8 cellular contexts compared by ENCODE assay signal in the genomic region with DNA sequence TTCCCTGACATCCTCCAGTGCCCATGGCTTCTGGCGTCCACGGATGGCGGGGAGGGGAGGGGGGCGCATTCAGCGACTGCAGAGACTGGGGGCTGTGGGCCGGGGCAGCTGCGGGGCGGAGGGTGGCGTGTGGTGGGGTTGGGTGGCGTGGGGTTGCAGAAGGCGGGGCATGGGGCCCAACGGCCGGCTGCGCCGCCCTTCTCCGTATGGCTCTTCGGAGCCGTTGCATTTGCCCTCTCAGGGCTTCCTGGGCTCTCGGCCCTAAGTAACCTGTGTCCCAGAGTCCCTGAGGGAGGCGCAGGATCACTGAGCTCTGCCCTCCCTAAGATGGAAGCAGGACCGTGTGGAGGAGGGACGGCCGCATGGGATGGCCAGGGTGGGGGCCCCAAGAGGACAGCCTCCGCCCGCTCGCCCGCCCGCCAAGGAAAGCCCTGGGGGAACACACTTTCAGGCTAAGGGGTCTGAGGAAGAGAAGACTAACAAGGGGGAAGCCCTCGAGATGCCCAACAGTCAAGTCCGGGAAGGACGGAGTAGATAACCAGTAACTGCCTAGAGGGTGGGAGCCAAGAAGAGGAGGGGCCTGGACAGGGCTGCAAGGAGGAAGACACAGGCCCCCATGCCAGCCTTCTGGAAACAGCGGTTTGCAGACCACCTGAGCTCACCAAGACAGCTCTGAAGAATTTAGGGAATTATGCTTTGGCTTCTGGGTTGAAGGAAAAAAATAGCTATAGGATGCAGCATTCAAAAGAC. TPM values are rescaled to one million over a fixed set of nuclear protein-coding genes. Genes with fewer than 3 reads are reported as not detected.
DNase-seq lines count a peak whose midpoint lies in the region; ATAC-seq and TF ChIP-seq lines count a peak whose summit lies in the region.

No MANE protein-coding gene starts in this region.

- ATAC-seq in GM21367 (IDR thresholded peaks at IDR 0.05; ENCODE audit: unreplicated experiment): no peak

- intact Hi-C loops in lower leg skin (cut with DNase I; ENCODE audit: low total_unique reads): no loop called here

- no peaks in the 10 kb centered on the region for H3K4me1 Mint-ChIP-seq in type B pancreatic cell (ENCODE audit: unreplicated experiment)

- peak overlapping the region; percentile 80 for H3K4me3 Mint-ChIP-seq in type B pancreatic cell

- H3K27ac Mint-ChIP-seq in type B pancreatic cell: peak overlapping the region; percentile 46

- no peak for TF ChIP-seq CTCF in cardiac fibroblast (IDR thresholded peaks at IDR 0.05; ENCODE audit: low read depth, low read length)
- no peak for TF ChIP-seq CTCF in lower leg skin (IDR thresholded peaks at IDR 0.05)
- TF ChIP-seq CTCF in type B pancreatic cell (conservative IDR thresholded peaks at IDR 0.05): no peak

- H3K9me3 Mint-ChIP-seq in type B pancreatic cell: no peaks in the 10 kb centered on the region

- peaks cover 5% of the 10 kb centered on the region for H3K36me3 Mint-ChIP-seq in type B pancreatic cell

- DNase-seq in COLO668 (lab: John Stamatoyannopoulos, UW; ENCODE audit: unreplicated experiment) (peak; percentile 61), HuH-7 (ENCODE audit: low spot score) (peak; percentile 39), cardiac fibroblast (ENCODE audit: low read depth in 2 of 2) (no peak), lower leg skin (ENCODE audit: low spot score in 2 of 2) (no peak), type B pancreatic cell (ENCODE audit: extremely low spot score, unreplicated experiment) (no peak), T-helper 9 cell (no peak), medulla oblongata (ENCODE audit: extremely low spot score) (no peak)

- peaks cover 15% of the 10 kb centered on the region for H3K27me3 Mint-ChIP-seq in type B pancreatic cell

- WGBS in lower leg skin, 2 donors: 5 to 7% methylated on average over 28 to 30 of the region's 32 CpGs

- TF ChIP-seq POLR2A in lower leg skin (IDR thresholded peaks at IDR 0.05): no peak

- peak overlapping the region; percentile 64 to 78 for H3K4me3 ChIP-seq in cardiac fibroblast (replicated peaks in 1 of 2; ENCODE audit: low read depth in 2 of 2, low read length in 2 of 2)
- H3K4me3 ChIP-seq in lower leg skin (ENCODE audit: low read depth, poor library complexity, severe bottlenecking): peak overlapping the region; percentile 54

RNA-seq across cellular contexts. Expression of a gene that starts 9.2 kb away (rescaled TPM):
- 1 to 10 TPM in 2 of 4 donors, under 1 TPM in 1, not detected in 1; 0.15 to 3.7 (median 2.0) TPM for total RNA-seq in lower leg skin
- 0.69 and 2.6 TPM in 2 replicates for total RNA-seq in type B pancreatic cell (ENCODE audit: low replicate concordance)

RNA-seq across cellular contexts. Expression of a gene that starts 24.2 kb away (rescaled TPM):
- total RNA-seq in lower leg skin (10 to 100 TPM; 25.4 to 34.9 (median 28.4) TPM), type B pancreatic cell (ENCODE audit: low replicate concordance) (60.3 and 102 TPM in 2 replicates)

RNA-seq across cellular contexts. Expression of a gene that starts 40.7 kb away (rescaled TPM):
- total RNA-seq in lower leg skin (10 to 100 TPM; 54.3 to 94.1 (median 64.9) TPM), type B pancreatic cell (ENCODE audit: low replicate concordance) (64.9 and 78.1 TPM in 2 replicates)

RNA-seq across cellular contexts. Expression of a gene that starts 44.1 kb away (rescaled TPM):
- total RNA-seq in lower leg skin: 10 to 100 TPM; 23.3 to 48.2 (median 45.1) TPM
- total RNA-seq in type B pancreatic cell (ENCODE audit: low replicate concordance): 16.9 and 26.4 TPM in 2 replicates

RNA-seq across cellular contexts. Expression of a gene that starts 57.1 kb away (rescaled TPM):
- total RNA-seq in lower leg skin (1 to 10 TPM in 2 of 4 donors, under 1 TPM in 2; 0.12 to 2.6 (median 0.87) TPM), type B pancreatic cell (ENCODE audit: low replicate concordance) (0.71 and 2.8 TPM in 2 replicates)

Comparison
In these comparisons a context has a peak if more than half of its experiments do, and no peak if none do; other contexts are left out.
1. DNase-seq: peak in COLO668 (single experiment) and HuH-7 (single experiment); none in cardiac fibroblast (0 of 2), lower leg skin (0 of 2), type B pancreatic cell (single experiment), T-helper 9 cell (single experiment) and medulla oblongata (single experiment).